Comparison of ENCODE assay signal across 27 cellular contexts in genomic region chrX:14508025-14508690, GRCh38. TPM values are rescaled to one million over a fixed set of nuclear protein-coding genes. Genes with fewer than 3 reads are reported as not detected.
DNase-seq lines count a peak whose midpoint lies in the region; ATAC-seq and TF ChIP-seq lines count a peak whose summit lies in the region.
"Had no signal": no experiment of that assay in that cellular context is flagged by ENCODE, and none has a peak within 500 bp of the region (broad histone marks: within the 10 kb centered on the region; RNA-seq: fewer than 3 reads in every experiment).

No MANE protein-coding gene starts in this region.

- H4K20me1 ChIP-seq in PC-9 (ENCODE audit: insufficient read depth) = no peaks in the 10 kb centered on the region

- POLR2A ChIA-PET in PC-9 (lab: Charles Lee; ENCODE audit: unreplicated experiment) (no interaction called here), T-cell (lab: Charles Lee) (no interaction called here)
- POLR2A ChIA-PET in activated CD4-positive, alpha-beta memory T cell treated with anti-CD3 and anti-CD28 coated beads for 36 hours (lab: Charles Lee) = no interaction called here

- no peaks in the 10 kb centered on the region for H3K4me1 Mint-ChIP-seq in activated CD4-positive, alpha-beta memory T cell treated with anti-CD3 and anti-CD28 coated beads for 36 hours (ENCODE audit: low read depth)
- H3K4me1 Mint-ChIP-seq in T-cell = no peaks in the 10 kb centered on the region
- H3K4me1 Mint-ChIP-seq: central memory CD8-positive, alpha-beta T cell had no signal

- TF ChIP-seq POLR2A in sigmoid colon (IDR thresholded peaks at IDR 0.05) = no peak

- H3K4me1 ChIP-seq in PC-9 (replicated peaks; ENCODE audit: insufficient read depth) (peaks cover 26% of the 10 kb centered on the region), esophagus (ENCODE audit: control insufficient read depth in 2 of 2, insufficient read depth in 2 of 2, low read length in 1 of 2) (no peaks in the 10 kb centered on the region), sigmoid colon (peaks cover 0 to 18% (median 7%) of the 10 kb centered on the region in 4 donors)
- H3K4me1 ChIP-seq: A549, Caco-2, thyroid gland had no signal

- ATAC-seq in T-cell (replicated peaks in 1 of 4) = no peak
- ATAC-seq: A549 had no signal

- no peak overlapping the region for H2AFZ ChIP-seq in PC-9

- no peaks in the 10 kb centered on the region for H3K27me3 ChIP-seq in PC-9 (ENCODE audit: insufficient read depth, low read depth)
- peaks cover 0 to 2% of the 10 kb centered on the region in 2 donors for H3K27me3 ChIP-seq in esophagus (ENCODE audit: control insufficient read depth in 1 of 2, insufficient read depth in 2 of 2, low read length in 2 of 2)
- H3K27me3 ChIP-seq in sigmoid colon = no peaks in the 10 kb centered on the region
- H3K27me3 ChIP-seq: esophagus muscularis mucosa, thyroid gland had no signal

- H3K4me3 Mint-ChIP-seq in activated CD4-positive, alpha-beta memory T cell treated with anti-CD3 and anti-CD28 coated beads for 36 hours = no peak overlapping the region
- no peak overlapping the region for H3K4me3 Mint-ChIP-seq in T-cell
- H3K4me3 Mint-ChIP-seq: central memory CD8-positive, alpha-beta T cell had no signal

- DNase-seq in NCI-H524 (lab: John Stamatoyannopoulos, UW) (peak; percentile 8 to 24), NCI-H524 treated with DMSO at 0.1 percent for 48 hours (lab: John Stamatoyannopoulos, UW) (no peak), PC-9 (peak in 1 of 2 experiments; percentile 71), sigmoid colon (no peak), T-cell (no peak)
- no peak for DNase-seq in stimulated activated CD4-positive, alpha-beta T cell treated with anti-CD3 and anti-CD28 coated beads, Interleukin-4, amount 100 ng/mL, for 4 hours
- DNase-seq in activated CD4-positive, alpha-beta memory T cell treated with anti-CD3 and anti-CD28 coated beads for 36 hours = no peak
- DNase-seq: activated CD4-positive, alpha-beta T cell treated with anti-CD3 and anti-CD28 coated beads for 1 hour; activated naive CD4-positive, alpha-beta T cell treated with anti-CD3 and anti-CD28 coated beads, Interleukin-2, amount 50 U/mL, for 16 hours; Caco-2; Karpas-422; NCI-H1092; NCI-H748 treated with DMSO at 0.1 percent for 48 hours; occipital lobe; Right ventricle myocardium superior; stimulated activated CD4-positive, alpha-beta T cell treated with anti-CD3 and anti-CD28 coated beads, Interleukin-4, amount 100 ng/mL, for 1 hour; stimulated activated naive CD4-positive, alpha-beta T cell treated with Interleukin-2 at 50 U/mL for 16 hours; thyroid gland had no signal

- BruUV-seq in PC-9 (replicated peaks; lab: Mats Ljungman, UMichigan) = no TSS peak

- no peak overlapping the region for H3K27ac Mint-ChIP-seq in activated CD4-positive, alpha-beta memory T cell treated with anti-CD3 and anti-CD28 coated beads for 36 hours
- H3K27ac Mint-ChIP-seq in T-cell = no peak overlapping the region

- H3K79me2 ChIP-seq in PC-9 (ENCODE audit: low read depth) = no peaks in the 10 kb centered on the region

- H3K36me3 Mint-ChIP-seq in activated CD4-positive, alpha-beta memory T cell treated with anti-CD3 and anti-CD28 coated beads for 36 hours = no peaks in the 10 kb centered on the region
- H3K36me3 Mint-ChIP-seq in T-cell = no peaks in the 10 kb centered on the region

- H3K27me3 Mint-ChIP-seq in activated CD4-positive, alpha-beta memory T cell treated with anti-CD3 and anti-CD28 coated beads for 36 hours = peaks cover 4% of the 10 kb centered on the region
- peaks cover 5 to 25% of the 10 kb centered on the region in 2 donors for H3K27me3 Mint-ChIP-seq in T-cell

- TF ChIP-seq CTCF in PC-9 (conservative IDR thresholded peaks at IDR 0.05) (no peak), sigmoid colon (IDR thresholded peaks at IDR 0.05) (no peak)

- peaks cover 4% of the 10 kb centered on the region for H3K9me3 Mint-ChIP-seq in activated CD4-positive, alpha-beta memory T cell treated with anti-CD3 and anti-CD28 coated beads for 36 hours
- H3K9me3 Mint-ChIP-seq in T-cell = peaks cover 0 to 5% (median 0%) of the 10 kb centered on the region in 3 donors
- H3K9me3 Mint-ChIP-seq: central memory CD8-positive, alpha-beta T cell had no signal

- H3K36me3 ChIP-seq in PC-9 (ENCODE audit: low read depth) = no peaks in the 10 kb centered on the region
- no peaks in the 10 kb centered on the region for H3K36me3 ChIP-seq in esophagus (ENCODE audit: control insufficient read depth in 2 of 2, insufficient read depth in 2 of 2, low read length in 1 of 2)
- H3K36me3 ChIP-seq in sigmoid colon = no peaks in the 10 kb centered on the region
- H3K36me3 ChIP-seq: esophagus muscularis mucosa, thyroid gland had no signal

- H3K4me3 ChIP-seq in PC-9 (no peak overlapping the region), esophagus (ENCODE audit: low read depth in 1 of 2, low read length in 2 of 2) (no peak overlapping the region), sigmoid colon (no peak overlapping the region)
- H3K4me3 ChIP-seq: A549, esophagus muscularis mucosa, lung, thyroid gland had no signal

- H3K27ac ChIP-seq in PC-9 = peak overlapping the region; percentile 46
- peak overlapping the region; percentile 42 to 59 for H3K27ac ChIP-seq in esophagus (ENCODE audit: low read depth in 2 of 2, low read length in 1 of 2)
- no peak overlapping the region for H3K27ac ChIP-seq in sigmoid colon
- H3K27ac ChIP-seq: A549, esophagus muscularis mucosa, thyroid gland had no signal

- no peaks in the 10 kb centered on the region for H3K9me3 ChIP-seq in PC-9 (ENCODE audit: insufficient read depth, low read depth)
- no peaks in the 10 kb centered on the region for H3K9me3 ChIP-seq in esophagus (ENCODE audit: control insufficient read depth in 2 of 2, insufficient read depth in 1 of 2, low read depth in 1 of 2, low read length in 1 of 2)
- no peaks in the 10 kb centered on the region for H3K9me3 ChIP-seq in sigmoid colon
- H3K9me3 ChIP-seq: A549, Caco-2, esophagus muscularis mucosa, thyroid gland had no signal

- no peaks in the 10 kb centered on the region for H3K9me2 ChIP-seq in PC-9 (ENCODE audit: insufficient read depth)

- 31 to 39% methylated on average over 3 of the region's 3 CpGs for WGBS in esophagus, 2 donors
- 34 to 50% methylated on average over 3 of the region's 3 CpGs for WGBS in sigmoid colon, 2 donors

- intact Hi-C loops in PC-9 (cut with micrococcal nuclease; ENCODE audit: unreplicated experiment) (no loop called here), sigmoid colon (cut with DNase I) (loop anchor here (10.0 kb wide), 1 partner anchor 383 kb away; no protein-coding TSS in a partner anchor)
- intact Hi-C loops in activated CD4-positive, alpha-beta memory T cell treated with anti-CD3 and anti-CD28 coated beads for 36 hours (cut with micrococcal nuclease) = no loop called here

- no peak for TF ChIP-seq EP300 in sigmoid colon (IDR thresholded peaks at IDR 0.05)

- peak overlapping the region; percentile 28; the same call in 1 of the 2 replicates for H3K4me2 ChIP-seq in PC-9
- H3K4me2 ChIP-seq: A549 had no signal

- peaks cover 10% of the 10 kb centered on the region; the same call in 1 of the 2 replicates for H3F3A ChIP-seq in PC-9 (ENCODE audit: insufficient read depth, low read depth)

- CTCF ChIA-PET in PC-9 (lab: Charles Lee) (no interaction called here), T-cell (lab: Charles Lee) (no interaction called here)
- CTCF ChIA-PET in activated CD4-positive, alpha-beta memory T cell treated with anti-CD3 and anti-CD28 coated beads for 36 hours (lab: Charles Lee) = no interaction called here

RNA-seq across cellular contexts. Expression of gene GLRA2, which starts 21.2 kb away (rescaled TPM):
- total RNA-seq in PC-9 (2021) (not detected in 2 replicates), sigmoid colon (1 to 10 TPM in 2 of 4 donors, not detected in 2; 1.1 to 1.9 TPM), T-cell (not detected)
- polyA plus RNA-seq in esophagus (not detected), sigmoid colon (under 1 TPM in 2 of 3 donors, not detected in 1; under 0.01 to 0.42 TPM)
- total RNA-seq in activated CD4-positive, alpha-beta memory T cell treated with anti-CD3 and anti-CD28 coated beads for 36 hours = not detected
- total RNA-seq: activated CD8-positive, alpha-beta memory T cell treated with anti-CD3 and anti-CD28 coated beads for 36 hours; Caco-2; esophagus muscularis mucosa; H1; Right ventricle myocardium superior; thyroid gland had no signal
- polyA plus RNA-seq: A549, BJ, H1, keratinocyte, lung had no signal

Comparison
In these comparisons a context has a peak if more than half of its experiments do, and no peak if none do; other contexts are left out.
1. DNase-seq: peak in NCI-H524 (2 of 2); none in NCI-H524 treated with DMSO at 0.1 percent for 48 hours (single experiment), stimulated activated CD4-positive, alpha-beta T cell treated with anti-CD3 and anti-CD28 coated beads, Interleukin-4, amount 100 ng/mL, for 4 hours (0 of 2), sigmoid colon (single experiment), activated CD4-positive, alpha-beta memory T cell treated with anti-CD3 and anti-CD28 coated beads for 36 hours (single experiment) and T-cell (0 of 34).
2. H3K27ac ChIP-seq: peak in PC-9 (single experiment) and esophagus (2 of 2); none in sigmoid colon (0 of 4).